In the genomic region with DNA sequence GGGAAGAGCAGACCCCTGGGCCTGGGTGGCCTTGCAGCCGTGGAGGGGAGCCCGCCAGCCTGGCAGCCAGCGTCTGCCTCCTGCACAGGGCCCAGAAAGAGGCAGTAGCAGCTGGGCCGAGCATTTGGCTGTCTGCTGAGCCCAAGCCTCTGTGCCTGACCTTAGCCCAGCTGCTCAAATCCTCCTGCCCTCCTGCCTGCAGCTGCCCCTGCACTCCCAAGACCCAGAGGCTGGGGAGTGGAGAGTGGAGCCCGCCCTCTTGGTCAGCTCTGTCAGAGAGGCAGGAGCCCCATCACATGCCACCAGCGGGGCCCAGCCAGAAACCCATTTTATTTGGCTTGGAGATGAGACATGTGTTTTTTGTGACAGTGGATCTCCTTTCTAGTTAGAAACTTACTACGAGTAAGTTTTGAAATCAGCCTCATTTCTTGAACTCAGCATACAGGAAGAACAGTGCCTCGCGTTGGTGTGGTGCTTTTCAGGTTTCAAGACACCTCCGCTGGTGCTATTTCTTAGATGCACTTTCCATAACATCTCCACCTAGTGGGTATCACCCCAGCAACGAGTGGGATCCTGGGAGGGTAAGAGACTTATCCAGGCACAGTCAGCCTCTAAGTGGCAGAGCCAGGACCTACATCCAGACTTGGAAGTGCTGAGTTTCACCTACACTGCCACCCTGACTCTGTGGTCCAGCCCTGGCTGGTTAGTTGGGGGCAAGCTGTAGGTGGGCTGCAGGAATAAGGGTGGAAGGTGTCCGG, we compare ENCODE assay signal across 1 cellular context.
TF ChIP-seq lines count a peak whose summit lies in the region.

No MANE protein-coding gene starts in this region.

TF ChIP-seq in SK-N-SH, 30 proteins besides CTCF, POLR2A, EP300 and RAD21 (continued from another document):
- no peak for TF ChIP-seq REST (IDR thresholded peaks at IDR 0.05; ENCODE audit: low read depth, low read length)
- no peak for TF ChIP-seq RCOR1 (IDR thresholded peaks at IDR 0.05; ENCODE audit: low read length)
- TF ChIP-seq NRF1 (IDR thresholded peaks at IDR 0.05; ENCODE audit: low read depth, low read length): no peak
- TF ChIP-seq YY1 (IDR thresholded peaks at IDR 0.05; ENCODE audit: low read depth): no peak
- no peak for TF ChIP-seq ELF1 (IDR thresholded peaks at IDR 0.05)
- no peak for TF ChIP-seq RFX5 (IDR thresholded peaks at IDR 0.05; ENCODE audit: low read length)
- no peak for TF ChIP-seq MXI1 (IDR thresholded peaks at IDR 0.05; ENCODE audit: low read depth, low read length)
- no peak for TF ChIP-seq IRF3 (IDR thresholded peaks at IDR 0.05; ENCODE audit: low read depth, low read length)
- no peak for TF ChIP-seq EZH2phosphoT487 (IDR thresholded peaks at IDR 0.05; ENCODE audit: borderline replicate concordance, low read depth)
- no peak for TF ChIP-seq SMC3 (IDR thresholded peaks at IDR 0.05; ENCODE audit: low read depth, low read length)
- no peak for TF ChIP-seq MEF2A (IDR thresholded peaks at IDR 0.05; ENCODE audit: borderline replicate concordance, low read depth)
